1 cellular context compared by ENCODE assay signal in genomic region chr16:88332921-88333644, GRCh38.
TF ChIP-seq lines count a peak whose summit lies in the region.

No MANE protein-coding gene starts in this region.

TF ChIP-seq in K562, 482 proteins besides CTCF, POLR2A, EP300 and RAD21 (continued from another document and continues in another):
- TF ChIP-seq MAX (CRISPR knock-in tag; IDR thresholded peaks at IDR 0.05) (peak; percentile 81), TAF7 (tag; IDR thresholded peaks at IDR 0.05) (peak; percentile 43; the same call in 1 of the 2 replicates), ETS1 (conservative IDR thresholded peaks at IDR 0.05; ENCODE audit: control insufficient read depth, low read depth, low read length) (peak; percentile 62; the same call in 1 of the 2 replicates), NR4A1 (CRISPR knock-in tag; IDR thresholded peaks at IDR 0.05) (peak; percentile 95), NR4A1 (tag; IDR thresholded peaks at IDR 0.05) (peak; percentile 94), MTA3 (IDR thresholded peaks at IDR 0.05; ENCODE audit: borderline replicate concordance) (peak; percentile 63; the same call in 1 of the 2 replicates), ZBED1 (IDR thresholded peaks at IDR 0.05) (0 out of 2 replicates have a peak, but pooled peaks have one; percentile 11), ZNF318 (IDR thresholded peaks at IDR 0.05; ENCODE audit: borderline replicate concordance in 1 of 2, low read depth in 1 of 2) (peak in 1 of 2 experiments; percentile 27; a peak in 1 of 4 replicates), RREB1 (CRISPR knock-in tag; IDR thresholded peaks at IDR 0.05) (peak; percentile 84; the same call in 1 of the 2 replicates), ZBTB33 (CRISPR knock-in tag; IDR thresholded peaks at IDR 0.05) (peak; percentile 59), CREB5 (CRISPR knock-in tag; IDR thresholded peaks at IDR 0.05) (peak; percentile 80; the same call in 1 of the 2 replicates), GATAD2A (IDR thresholded peaks at IDR 0.05) (peak; percentile 97), ZNF57 (CRISPR knock-in tag; IDR thresholded peaks at IDR 0.05) (peak; percentile 60; the same call in 1 of the 2 replicates), TFAP4 (CRISPR knock-in tag; IDR thresholded peaks at IDR 0.05; ENCODE audit: borderline replicate concordance) (peak; percentile 74; the same call in 1 of the 2 replicates), NFE2L1 (tag; IDR thresholded peaks at IDR 0.05; ENCODE audit: borderline replicate concordance, low read depth) (peak; percentile 77), ARID2 (IDR thresholded peaks at IDR 0.05) (0 out of 2 replicates have a peak, but pooled peaks have one; percentile 25), HDAC8 (tag; IDR thresholded peaks at IDR 0.05) (peak; percentile 86; the same call in 1 of the 2 replicates), ZNF76 (CRISPR knock-in tag; IDR thresholded peaks at IDR 0.05; ENCODE audit: borderline replicate concordance) (peak; percentile 82; the same call in 1 of the 2 replicates), ZBTB9 (CRISPR knock-in tag; IDR thresholded peaks at IDR 0.05) (peak; percentile 96), MNT (conservative IDR thresholded peaks at IDR 0.05) (peak; percentile 16 to 59; a peak in 2 of 4 replicates), USF1 (CRISPR knock-in tag; IDR thresholded peaks at IDR 0.05) (peak; percentile 64), SMAD3 (CRISPR knock-in tag; conservative IDR thresholded peaks at IDR 0.05) (peak; percentile 77), BRD4 (IDR thresholded peaks at IDR 0.05) (peak; percentile 43; the same call in 1 of the 2 replicates), ZBTB2 (IDR thresholded peaks at IDR 0.05) (peak; percentile 48)
